1 cellular context compared by ENCODE assay signal in the genomic region with DNA sequence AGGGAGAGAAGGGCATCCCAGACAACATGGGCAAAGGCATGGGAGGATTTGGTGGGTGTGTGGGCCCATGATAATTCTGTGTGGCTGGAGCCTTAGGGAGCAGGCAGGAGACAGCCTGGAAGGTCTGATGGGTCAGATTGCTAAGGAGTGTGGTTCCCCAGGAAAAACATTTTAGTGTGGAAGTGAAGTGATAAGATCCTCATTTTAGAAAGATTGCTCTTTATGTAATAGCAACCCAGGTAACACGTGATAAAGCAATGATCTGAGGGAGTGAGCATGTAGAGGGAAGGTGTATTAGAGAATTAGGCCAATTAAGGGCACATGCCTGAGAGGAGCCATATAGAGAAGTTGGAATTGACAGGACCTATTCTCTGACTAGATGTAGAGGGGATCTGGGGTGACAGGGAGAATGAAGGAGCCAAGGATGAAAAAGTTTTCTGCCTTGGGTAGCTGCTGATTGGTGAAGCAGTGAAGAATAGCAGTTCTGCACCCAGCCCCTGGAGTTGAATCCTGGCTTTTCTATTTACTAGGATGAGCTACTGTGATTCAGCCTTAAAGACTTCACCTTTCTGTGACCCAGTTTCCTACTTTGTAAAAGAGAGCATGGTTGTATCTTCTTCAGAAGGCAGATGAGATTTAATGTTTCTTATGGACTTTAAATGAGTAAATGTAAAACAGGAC.
A peak's percentile ranks its signal among the peaks of the same experiment; 100 is the strongest.
TF ChIP-seq lines count a peak whose summit lies in the region.

No MANE protein-coding gene starts in this region.

TF ChIP-seq in K562, 482 proteins besides CTCF, POLR2A, EP300 and RAD21 (continued from another document):
- TF ChIP-seq KDM1A (IDR thresholded peaks at IDR 0.05) (peak in 1 of 2 experiments; percentile 8; a peak in 1 of 4 replicates), BHLHE40 (IDR thresholded peaks at IDR 0.05; ENCODE audit: low read length) (peak; percentile 43; the same call in 1 of the 2 replicates), KAT8 (IDR thresholded peaks at IDR 0.05; ENCODE audit: low read depth) (no peak), DMBX1 (CRISPR knock-in tag; IDR thresholded peaks at IDR 0.05; ENCODE audit: borderline replicate concordance) (0 out of 2 replicates have a peak, but pooled peaks have one; percentile 73), TEAD4 (IDR thresholded peaks at IDR 0.05; ENCODE audit: low read length) (peak; percentile 9; the same call in 1 of the 2 replicates), TEAD4 (CRISPR knock-in tag; IDR thresholded peaks at IDR 0.05; ENCODE audit: borderline replicate concordance) (no peak), POLR2H (tag; IDR thresholded peaks at IDR 0.05; ENCODE audit: low read depth) (no peak), ZNF316 (IDR thresholded peaks at IDR 0.05) (no peak), CBFA2T2 (conservative IDR thresholded peaks at IDR 0.05) (peak; percentile 25)
- TF ChIP-seq, protein P1, sequence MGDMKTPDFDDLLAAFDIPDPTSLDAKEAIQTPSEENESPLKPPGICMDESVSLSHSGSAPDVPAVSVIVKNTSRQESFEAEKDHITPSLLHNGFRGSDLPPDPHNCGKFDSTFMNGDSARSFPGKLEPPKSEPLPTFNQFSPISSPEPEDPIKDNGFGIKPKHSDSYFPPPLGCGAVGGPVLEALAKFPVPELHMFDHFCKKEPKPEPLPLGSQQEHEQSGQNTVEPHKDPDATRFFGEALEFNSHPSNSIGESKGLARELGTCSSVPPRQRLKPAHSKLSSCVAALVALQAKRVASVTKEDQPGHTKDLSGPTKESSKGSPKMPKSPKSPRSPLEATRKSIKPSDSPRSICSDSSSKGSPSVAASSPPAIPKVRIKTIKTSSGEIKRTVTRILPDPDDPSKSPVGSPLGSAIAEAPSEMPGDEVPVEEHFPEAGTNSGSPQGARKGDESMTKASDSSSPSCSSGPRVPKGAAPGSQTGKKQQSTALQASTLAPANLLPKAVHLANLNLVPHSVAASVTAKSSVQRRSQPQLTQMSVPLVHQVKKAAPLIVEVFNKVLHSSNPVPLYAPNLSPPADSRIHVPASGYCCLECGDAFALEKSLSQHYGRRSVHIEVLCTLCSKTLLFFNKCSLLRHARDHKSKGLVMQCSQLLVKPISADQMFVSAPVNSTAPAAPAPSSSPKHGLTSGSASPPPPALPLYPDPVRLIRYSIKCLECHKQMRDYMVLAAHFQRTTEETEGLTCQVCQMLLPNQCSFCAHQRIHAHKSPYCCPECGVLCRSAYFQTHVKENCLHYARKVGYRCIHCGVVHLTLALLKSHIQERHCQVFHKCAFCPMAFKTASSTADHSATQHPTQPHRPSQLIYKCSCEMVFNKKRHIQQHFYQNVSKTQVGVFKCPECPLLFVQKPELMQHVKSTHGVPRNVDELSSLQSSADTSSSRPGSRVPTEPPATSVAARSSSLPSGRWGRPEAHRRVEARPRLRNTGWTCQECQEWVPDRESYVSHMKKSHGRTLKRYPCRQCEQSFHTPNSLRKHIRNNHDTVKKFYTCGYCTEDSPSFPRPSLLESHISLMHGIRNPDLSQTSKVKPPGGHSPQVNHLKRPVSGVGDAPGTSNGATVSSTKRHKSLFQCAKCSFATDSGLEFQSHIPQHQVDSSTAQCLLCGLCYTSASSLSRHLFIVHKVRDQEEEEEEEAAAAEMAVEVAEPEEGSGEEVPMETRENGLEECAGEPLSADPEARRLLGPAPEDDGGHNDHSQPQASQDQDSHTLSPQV (IDR thresholded peaks at IDR 0.05) = peak; percentile 80; the same call in 1 of the 2 replicates
- TF ChIP-seq, protein P2, sequence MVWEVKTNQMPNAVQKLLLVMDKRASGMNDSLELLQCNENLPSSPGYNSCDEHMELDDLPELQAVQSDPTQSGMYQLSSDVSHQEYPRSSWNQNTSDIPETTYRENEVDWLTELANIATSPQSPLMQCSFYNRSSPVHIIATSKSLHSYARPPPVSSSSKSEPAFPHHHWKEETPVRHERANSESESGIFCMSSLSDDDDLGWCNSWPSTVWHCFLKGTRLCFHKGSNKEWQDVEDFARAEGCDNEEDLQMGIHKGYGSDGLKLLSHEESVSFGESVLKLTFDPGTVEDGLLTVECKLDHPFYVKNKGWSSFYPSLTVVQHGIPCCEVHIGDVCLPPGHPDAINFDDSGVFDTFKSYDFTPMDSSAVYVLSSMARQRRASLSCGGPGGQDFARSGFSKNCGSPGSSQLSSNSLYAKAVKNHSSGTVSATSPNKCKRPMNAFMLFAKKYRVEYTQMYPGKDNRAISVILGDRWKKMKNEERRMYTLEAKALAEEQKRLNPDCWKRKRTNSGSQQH (CRISPR knock-in tag; IDR thresholded peaks at IDR 0.05) = 0 out of 2 replicates have a peak, but pooled peaks have one; percentile 27
- TF ChIP-seq, protein P3, sequence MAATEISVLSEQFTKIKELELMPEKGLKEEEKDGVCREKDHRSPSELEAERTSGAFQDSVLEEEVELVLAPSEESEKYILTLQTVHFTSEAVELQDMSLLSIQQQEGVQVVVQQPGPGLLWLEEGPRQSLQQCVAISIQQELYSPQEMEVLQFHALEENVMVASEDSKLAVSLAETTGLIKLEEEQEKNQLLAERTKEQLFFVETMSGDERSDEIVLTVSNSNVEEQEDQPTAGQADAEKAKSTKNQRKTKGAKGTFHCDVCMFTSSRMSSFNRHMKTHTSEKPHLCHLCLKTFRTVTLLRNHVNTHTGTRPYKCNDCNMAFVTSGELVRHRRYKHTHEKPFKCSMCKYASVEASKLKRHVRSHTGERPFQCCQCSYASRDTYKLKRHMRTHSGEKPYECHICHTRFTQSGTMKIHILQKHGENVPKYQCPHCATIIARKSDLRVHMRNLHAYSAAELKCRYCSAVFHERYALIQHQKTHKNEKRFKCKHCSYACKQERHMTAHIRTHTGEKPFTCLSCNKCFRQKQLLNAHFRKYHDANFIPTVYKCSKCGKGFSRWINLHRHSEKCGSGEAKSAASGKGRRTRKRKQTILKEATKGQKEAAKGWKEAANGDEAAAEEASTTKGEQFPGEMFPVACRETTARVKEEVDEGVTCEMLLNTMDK (IDR thresholded peaks at IDR 0.05; ENCODE audit: borderline replicate concordance, insufficient read depth, low read depth, low read length, poor library complexity, severe bottlenecking) = no peak
- TF ChIP-seq, protein P4, sequence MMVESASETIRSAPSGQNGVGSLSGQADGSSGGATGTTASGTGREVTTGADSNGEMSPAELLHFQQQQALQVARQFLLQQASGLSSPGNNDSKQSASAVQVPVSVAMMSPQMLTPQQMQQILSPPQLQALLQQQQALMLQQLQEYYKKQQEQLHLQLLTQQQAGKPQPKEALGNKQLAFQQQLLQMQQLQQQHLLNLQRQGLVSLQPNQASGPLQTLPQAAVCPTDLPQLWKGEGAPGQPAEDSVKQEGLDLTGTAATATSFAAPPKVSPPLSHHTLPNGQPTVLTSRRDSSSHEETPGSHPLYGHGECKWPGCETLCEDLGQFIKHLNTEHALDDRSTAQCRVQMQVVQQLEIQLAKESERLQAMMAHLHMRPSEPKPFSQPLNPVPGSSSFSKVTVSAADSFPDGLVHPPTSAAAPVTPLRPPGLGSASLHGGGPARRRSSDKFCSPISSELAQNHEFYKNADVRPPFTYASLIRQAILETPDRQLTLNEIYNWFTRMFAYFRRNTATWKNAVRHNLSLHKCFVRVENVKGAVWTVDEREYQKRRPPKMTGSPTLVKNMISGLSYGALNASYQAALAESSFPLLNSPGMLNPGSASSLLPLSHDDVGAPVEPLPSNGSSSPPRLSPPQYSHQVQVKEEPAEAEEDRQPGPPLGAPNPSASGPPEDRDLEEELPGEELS (CRISPR knock-in tag; IDR thresholded peaks at IDR 0.05; ENCODE audit: borderline replicate concordance) = no peak
- TF ChIP-seq, protein P5, sequence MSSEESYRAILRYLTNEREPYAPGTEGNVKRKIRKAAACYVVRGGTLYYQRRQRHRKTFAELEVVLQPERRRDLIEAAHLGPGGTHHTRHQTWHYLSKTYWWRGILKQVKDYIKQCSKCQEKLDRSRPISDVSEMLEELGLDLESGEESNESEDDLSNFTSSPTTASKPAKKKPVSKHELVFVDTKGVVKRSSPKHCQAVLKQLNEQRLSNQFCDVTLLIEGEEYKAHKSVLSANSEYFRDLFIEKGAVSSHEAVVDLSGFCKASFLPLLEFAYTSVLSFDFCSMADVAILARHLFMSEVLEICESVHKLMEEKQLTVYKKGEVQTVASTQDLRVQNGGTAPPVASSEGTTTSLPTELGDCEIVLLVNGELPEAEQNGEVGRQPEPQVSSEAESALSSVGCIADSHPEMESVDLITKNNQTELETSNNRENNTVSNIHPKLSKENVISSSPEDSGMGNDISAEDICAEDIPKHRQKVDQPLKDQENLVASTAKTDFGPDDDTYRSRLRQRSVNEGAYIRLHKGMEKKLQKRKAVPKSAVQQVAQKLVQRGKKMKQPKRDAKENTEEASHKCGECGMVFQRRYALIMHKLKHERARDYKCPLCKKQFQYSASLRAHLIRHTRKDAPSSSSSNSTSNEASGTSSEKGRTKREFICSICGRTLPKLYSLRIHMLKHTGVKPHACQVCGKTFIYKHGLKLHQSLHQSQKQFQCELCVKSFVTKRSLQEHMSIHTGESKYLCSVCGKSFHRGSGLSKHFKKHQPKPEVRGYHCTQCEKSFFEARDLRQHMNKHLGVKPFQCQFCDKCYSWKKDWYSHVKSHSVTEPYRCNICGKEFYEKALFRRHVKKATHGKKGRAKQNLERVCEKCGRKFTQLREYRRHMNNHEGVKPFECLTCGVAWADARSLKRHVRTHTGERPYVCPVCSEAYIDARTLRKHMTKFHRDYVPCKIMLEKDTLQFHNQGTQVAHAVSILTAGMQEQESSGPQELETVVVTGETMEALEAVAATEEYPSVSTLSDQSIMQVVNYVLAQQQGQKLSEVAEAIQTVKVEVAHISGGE (CRISPR knock-in tag; IDR thresholded peaks at IDR 0.05) = 0 out of 6 replicates have a peak, but pooled peaks of 1 of the 3 experiments have one; percentile 40
- TF ChIP-seq, protein P6, sequence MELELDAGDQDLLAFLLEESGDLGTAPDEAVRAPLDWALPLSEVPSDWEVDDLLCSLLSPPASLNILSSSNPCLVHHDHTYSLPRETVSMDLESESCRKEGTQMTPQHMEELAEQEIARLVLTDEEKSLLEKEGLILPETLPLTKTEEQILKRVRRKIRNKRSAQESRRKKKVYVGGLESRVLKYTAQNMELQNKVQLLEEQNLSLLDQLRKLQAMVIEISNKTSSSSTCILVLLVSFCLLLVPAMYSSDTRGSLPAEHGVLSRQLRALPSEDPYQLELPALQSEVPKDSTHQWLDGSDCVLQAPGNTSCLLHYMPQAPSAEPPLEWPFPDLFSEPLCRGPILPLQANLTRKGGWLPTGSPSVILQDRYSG (tag; conservative IDR thresholded peaks at IDR 0.05; ENCODE audit: low read depth) = peak; percentile 67; the same call in 1 of the 2 replicates
